ENCODE assay signal across 31 cellular contexts in genomic region chr4:127730142-127730913, GRCh38. TPM values are rescaled to one million over a fixed set of nuclear protein-coding genes. Genes with fewer than 3 reads are reported as not detected.
"Had no signal": no experiment of that assay in that cellular context is flagged by ENCODE, and none has a peak within 500 bp of the region (broad histone marks: within the 10 kb centered on the region; RNA-seq: fewer than 3 reads in every experiment).

TSS of gene SLC25A31 (plus strand) at chr4:127730400. CDS start at chr4:127730546, 146 bp downstream.

- H3K9me3 Mint-ChIP-seq: activated naive CD4-positive, alpha-beta T cell treated with anti-CD3 and anti-CD28 coated beads for 36 hours; activated naive CD8-positive, alpha-beta T cell treated with anti-CD3 and anti-CD28 coated beads for 36 hours; activated T-cell treated with anti-CD3 and anti-CD28 coated beads, Interleukin-2, amount 50 U/mL, for 72 hours; nephron; T-cell had no signal

- H3K4me3 ChIP-seq: adrenal gland, ascending aorta, cardiac muscle cell, coronary artery, dorsolateral prefrontal cortex, gastrocnemius medialis, psoas muscle, thoracic aorta, vagina had no signal

- H3K36me3 ChIP-seq: adrenal gland, ascending aorta, cardiac muscle cell, gastrocnemius medialis, thoracic aorta, vagina had no signal

- H3K27me3 Mint-ChIP-seq: brain had no signal

- H3K27ac Mint-ChIP-seq: activated naive CD4-positive, alpha-beta T cell treated with anti-CD3 and anti-CD28 coated beads for 36 hours; activated naive CD8-positive, alpha-beta T cell treated with anti-CD3 and anti-CD28 coated beads for 36 hours; activated T-cell treated with anti-CD3 and anti-CD28 coated beads, Interleukin-2, amount 50 U/mL, for 72 hours; brain; nephron; T-cell had no signal

- H3K4me3 Mint-ChIP-seq: activated naive CD4-positive, alpha-beta T cell treated with anti-CD3 and anti-CD28 coated beads for 36 hours; activated naive CD8-positive, alpha-beta T cell treated with anti-CD3 and anti-CD28 coated beads for 36 hours; activated T-cell treated with anti-CD3 and anti-CD28 coated beads, Interleukin-2, amount 50 U/mL, for 72 hours; brain; nephron; T-cell had no signal

- H3K9ac ChIP-seq: parathyroid adenoma had no signal

- H3K36me3 Mint-ChIP-seq: activated naive CD8-positive, alpha-beta T cell treated with anti-CD3 and anti-CD28 coated beads for 36 hours; brain; T-cell had no signal

- DNase-seq: activated CD4-positive, alpha-beta T cell treated with anti-CD3 and anti-CD28 coated beads for 4 hours; activated CD4-positive, alpha-beta T cell treated with anti-CD3 and anti-CD28 coated beads, Interleukin-2, amount 50 U/mL, for 4 hours; activated naive CD4-positive, alpha-beta T cell treated with anti-CD3 and anti-CD28 coated beads for 36 hours; activated naive CD8-positive, alpha-beta T cell treated with anti-CD3 and anti-CD28 coated beads for 36 hours; activated T-cell treated with anti-CD3 and anti-CD28 coated beads for 4 hours; activated T-cell treated with anti-CD3 and anti-CD28 coated beads, Interleukin-2, amount 50 U/mL, for 72 hours; adrenal gland; cerebellar nuclear complex; dorsolateral prefrontal cortex; effector memory CD4-positive, alpha-beta T cell; erythroblast; gastrocnemius medialis; glutamatergic neuron; islet precursor cell; left cardiac atrium; left ventricle myocardium superior; psoas muscle; stimulated activated CD4-positive, alpha-beta T cell treated with anti-CD3 and anti-CD28 coated beads, Interleukin-4, amount 100 ng/mL, for 1 hour; stimulated activated naive CD8-positive, alpha-beta T cell treated with anti-CD3 and anti-CD28 coated beads, Interleukin-15, Interleukin-2, amounts not matched to agents 100 U/mL and 50 U/mL, for 24 hours; T-cell; trophoblast cell had no signal

- H3K4me1 ChIP-seq: adrenal gland, ascending aorta, gastrocnemius medialis, parathyroid adenoma, psoas muscle, vagina had no signal

- H3K27me3 ChIP-seq: ascending aorta, cardiac muscle cell, dorsolateral prefrontal cortex, gastrocnemius medialis, vagina had no signal

- H3K27ac ChIP-seq: adrenal gland, ascending aorta, cardiac muscle cell, coronary artery, dorsolateral prefrontal cortex, gastrocnemius medialis, parathyroid adenoma, psoas muscle, thoracic aorta, vagina had no signal

- ATAC-seq: activated T-cell treated with anti-CD3 and anti-CD28 coated beads, Interleukin-2, amount 50 U/mL, for 72 hours; gastrocnemius medialis; left cardiac atrium; left ventricle myocardium superior; psoas muscle; stimulated activated naive CD8-positive, alpha-beta T cell treated with anti-CD3 and anti-CD28 coated beads, Interleukin-15, Interleukin-2, amounts not matched to agents 100 U/mL and 50 U/mL, for 24 hours; T-cell had no signal

- H3K4me1 Mint-ChIP-seq: activated naive CD8-positive, alpha-beta T cell treated with anti-CD3 and anti-CD28 coated beads for 36 hours; brain; nephron; T-cell had no signal

- H3K9me3 ChIP-seq: adrenal gland, ascending aorta, gastrocnemius medialis, psoas muscle, thoracic aorta, vagina had no signal

RNA-seq across cellular contexts. Expression of gene SLC25A31, which starts in this region (rescaled TPM):
- total RNA-seq: activated naive CD4-positive, alpha-beta T cell treated with anti-CD3 and anti-CD28 coated beads for 36 hours; activated naive CD8-positive, alpha-beta T cell treated with anti-CD3 and anti-CD28 coated beads for 36 hours; activated T-cell treated with anti-CD3 and anti-CD28 coated beads, Interleukin-2, amount 50 U/mL, for 72 hours; adrenal gland; ascending aorta; cardiac muscle cell; gastrocnemius medialis; left cardiac atrium; left ventricle myocardium superior; lung microvascular endothelial cell; mucosa of gallbladder; psoas muscle; T-cell; thoracic aorta; vagina had no signal
- polyA plus RNA-seq: adrenal gland had no signal
